In the genomic region with DNA sequence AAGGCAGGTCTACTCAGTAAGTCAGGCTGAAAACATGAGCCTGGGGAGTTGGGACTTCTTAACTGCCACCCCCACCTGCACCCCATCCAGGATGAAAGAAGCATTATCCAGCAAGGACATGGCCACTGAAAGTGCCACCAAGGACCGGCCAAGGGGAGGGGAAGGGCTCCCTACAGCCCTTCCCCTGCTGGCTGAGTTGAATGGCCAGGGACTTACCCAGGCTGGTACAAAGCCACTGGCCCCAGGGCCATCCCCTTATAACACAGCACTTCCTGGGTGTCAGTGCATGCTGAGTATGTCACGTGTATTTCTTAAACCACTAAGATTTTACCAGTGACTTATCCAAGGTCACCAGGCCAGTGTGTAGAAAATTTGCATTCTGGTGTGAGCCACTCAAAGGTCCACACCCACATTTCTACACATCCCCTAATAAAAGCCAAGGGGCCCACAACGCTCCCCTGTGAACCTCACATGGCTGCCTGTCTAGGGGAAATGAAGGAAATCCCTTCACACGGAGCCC, we compare ENCODE assay signal across 12 cellular contexts. TPM values are rescaled to one million over a fixed set of nuclear protein-coding genes. Genes with fewer than 3 reads are reported as not detected.
DNase-seq lines count a peak whose midpoint lies in the region; ATAC-seq, FAIRE-seq and TF ChIP-seq lines count a peak whose summit lies in the region.
"Had no signal": no experiment of that assay in that cellular context is flagged by ENCODE, and none has a peak within 500 bp of the region (broad histone marks: within the 10 kb centered on the region; RNA-seq: fewer than 3 reads in every experiment).

No MANE protein-coding gene starts in this region.

- H3K4me3 Mint-ChIP-seq in activated CD8-positive, alpha-beta T cell treated with anti-CD3 and anti-CD28 coated beads for 36 hours = peak overlapping the region; percentile 15

- no peak for DNase-seq in GM19239 (ENCODE audit: insufficient read length, low spot score)
- peak; percentile 57 for DNase-seq in activated CD8-positive, alpha-beta T cell treated with anti-CD3 and anti-CD28 coated beads for 36 hours
- no peak for DNase-seq in D721Med (ENCODE audit: insufficient read length, low spot score)
- no peak for DNase-seq in NCI-H1092 (lab: John Stamatoyannopoulos, UW)
- no peak for DNase-seq in SHP77 (lab: John Stamatoyannopoulos, UW)
- DNase-seq in activated gamma-delta T cell treated with Interleukin-2 at 50 U/mL for 16 hours = no peak
- DNase-seq: activated CD4-positive, alpha-beta T cell treated with anti-CD3 and anti-CD28 coated beads, Interleukin-2, amount 50 U/mL, for 48 hours; DND-41; NCI-H1092 treated with DMSO at 0.1 percent for 48 hours had no signal

- intact Hi-C loops in activated CD8-positive, alpha-beta T cell treated with anti-CD3 and anti-CD28 coated beads for 36 hours (cut with micrococcal nuclease) = no loop called here

- POLR2A ChIA-PET in activated CD8-positive, alpha-beta T cell treated with anti-CD3 and anti-CD28 coated beads for 36 hours (lab: Charles Lee) = interaction anchor here (10.5 kb wide), 1 partner anchor 33 kb away, joined by 207 read pairs; the partner anchor contains the start of gene ZFP36L1

- no peak for TF ChIP-seq CTCF in activated CD8-positive, alpha-beta T cell treated with anti-CD3 and anti-CD28 coated beads for 36 hours (IDR thresholded peaks at IDR 0.05)
- no peak for TF ChIP-seq CTCF in D721Med (IDR thresholded peaks at IDR 0.05; ENCODE audit: insufficient read depth, missing control alignments)

- FAIRE-seq in GM19239 (lab: Jason Lieb, UNC) (peak; percentile 95), D721Med (lab: Jason Lieb, UNC) (no peak)
- FAIRE-seq: endometrium had no signal

- peaks cover 47% of the 10 kb centered on the region for H3K4me1 Mint-ChIP-seq in activated CD8-positive, alpha-beta T cell treated with anti-CD3 and anti-CD28 coated beads for 36 hours (ENCODE audit: low read depth)

- H3K36me3 Mint-ChIP-seq in activated CD8-positive, alpha-beta T cell treated with anti-CD3 and anti-CD28 coated beads for 36 hours (ENCODE audit: low read depth) = no peaks in the 10 kb centered on the region

- peak overlapping the region; percentile 68 for H3K27ac Mint-ChIP-seq in activated CD8-positive, alpha-beta T cell treated with anti-CD3 and anti-CD28 coated beads for 36 hours

- CTCF ChIA-PET in activated CD8-positive, alpha-beta T cell treated with anti-CD3 and anti-CD28 coated beads for 36 hours (lab: Charles Lee) = interaction anchor here (3.3 to 9.7 kb wide), 3 partner anchors 20 to 41 kb away, joined by 10 to 68 read pairs (median 65); no protein-coding TSS in a partner anchor

- no peaks in the 10 kb centered on the region for H3K9me3 Mint-ChIP-seq in activated CD8-positive, alpha-beta T cell treated with anti-CD3 and anti-CD28 coated beads for 36 hours

- H3K27me3 Mint-ChIP-seq in activated CD8-positive, alpha-beta T cell treated with anti-CD3 and anti-CD28 coated beads for 36 hours = no peaks in the 10 kb centered on the region

- peak overlapping the region; percentile 13; the same call in 1 of the 2 replicates for H3K4me3 ChIP-seq in GM08714 (ENCODE audit: low read length)

- ATAC-seq in HG03039 (IDR thresholded peaks at IDR 0.05; ENCODE audit: unreplicated experiment) = peak; percentile 62
- ATAC-seq in activated CD8-positive, alpha-beta T cell treated with anti-CD3 and anti-CD28 coated beads for 36 hours = peak; percentile 61

RNA-seq across cellular contexts. Expression of gene ZFP36L1, which starts 29.3 kb away (rescaled TPM):
- total RNA-seq in activated CD8-positive, alpha-beta T cell treated with anti-CD3 and anti-CD28 coated beads for 36 hours = 10 to 100 TPM; 57.4 to 60.6 TPM
